ENCODE assay signal across 21 cellular contexts in genomic region chr13:66560991-66561390, GRCh38.
"Had no signal": no experiment of that assay in that cellular context is flagged by ENCODE, and none has a peak within 500 bp of the region (broad histone marks: within the 10 kb centered on the region; RNA-seq: fewer than 3 reads in every experiment).

No MANE protein-coding gene starts in this region.

- H3K36me3 ChIP-seq: colonic mucosa, esophagus squamous epithelium, gastrocnemius medialis, heart right ventricle, left ventricle myocardium inferior, lower lobe of right lung had no signal

- H3K9me3 ChIP-seq: colonic mucosa, esophagus squamous epithelium, gastrocnemius medialis, left ventricle myocardium inferior, lower lobe of right lung, mucosa of descending colon had no signal

- H3K4me1 ChIP-seq: colonic mucosa, esophagus squamous epithelium, gastrocnemius medialis, heart right ventricle, lower lobe of right lung had no signal

- H3K27me3 ChIP-seq: colonic mucosa, esophagus squamous epithelium, gastrocnemius medialis, heart right ventricle had no signal

- DNase-seq: colonic mucosa; cortex of kidney; effector CD8-positive, alpha-beta T cell; effector memory CD8-positive, alpha-beta T cell; endodermal cell; erythroblast; esophagus squamous epithelium; foreskin fibroblast; foreskin melanocyte; gastrocnemius medialis; glutamatergic neuron; head of caudate nucleus; heart right ventricle; hippocampal formation; kidney glomerular epithelial cell; left colon; left ventricle myocardium inferior; lower lobe of right lung; mesenchymal stem cell; mucosa of descending colon had no signal

- H3K27ac ChIP-seq: colonic mucosa, epithelial cell of prostate, esophagus squamous epithelium, gastrocnemius medialis, heart right ventricle, left ventricle myocardium inferior, lower lobe of right lung had no signal

- H3K4me3 ChIP-seq: colonic mucosa, esophagus squamous epithelium, gastrocnemius medialis, heart right ventricle, left ventricle myocardium inferior, lower lobe of right lung, mucosa of descending colon had no signal
